11 cellular contexts compared by ENCODE assay signal in genomic region chr20:34065260-34065659, GRCh38. TPM values are rescaled to one million over a fixed set of nuclear protein-coding genes. Genes with fewer than 3 reads are reported as not detected.
DNase-seq lines count a peak whose midpoint lies in the region; ATAC-seq, FAIRE-seq and TF ChIP-seq lines count a peak whose summit lies in the region.
"Had no signal": no experiment of that assay in that cellular context is flagged by ENCODE, and none has a peak within 500 bp of the region (broad histone marks: within the 10 kb centered on the region; RNA-seq: fewer than 3 reads in every experiment).

No MANE protein-coding gene starts in this region.

- H3K4me3 ChIP-seq in astrocyte of the spinal cord (ENCODE audit: low read depth, low read length) (no peak overlapping the region), coronary artery (no peak overlapping the region)
- H3K4me3 ChIP-seq: colonic mucosa had no signal

- FAIRE-seq in H54 (lab: Jason Lieb, UNC), result no peak

- DNase-seq in A172 (ENCODE audit: low spot score) (peak; percentile 72), H54 (ENCODE audit: insufficient read length, low spot score) (peak; percentile 46), astrocyte of the spinal cord (ENCODE audit: low read depth, low spot score) (peak; percentile 45), kidney glomerular epithelial cell (lab: John Stamatoyannopoulos, UW) (peak; percentile 15), coronary artery (ENCODE audit: low spot score) (no peak), G401 (ENCODE audit: low spot score) (no peak)
- DNase-seq: colonic mucosa had no signal

- in situ Hi-C loops in astrocyte of the spinal cord (cut with HindIII; ENCODE audit: low sequenced_read_pairs) (no loop called here), G401 (cut with HindIII; ENCODE audit: low sequenced_read_pairs) (no loop called here)

- TF ChIP-seq POLR2A in H54 (IDR thresholded peaks at IDR 0.05; ENCODE audit: low read depth, low read length), result no peak

- TF ChIP-seq CTCF in astrocyte of the spinal cord (IDR thresholded peaks at IDR 0.05; ENCODE audit: low read depth, low read length), result no peak
- no peak for TF ChIP-seq CTCF in coronary artery (IDR thresholded peaks at IDR 0.05)

- no peak overlapping the region for H3K27ac ChIP-seq in coronary artery
- H3K27ac ChIP-seq: colonic mucosa, KMS-11, parathyroid adenoma had no signal

- no peak for ATAC-seq in HG03442 (IDR thresholded peaks at IDR 0.05; ENCODE audit: unreplicated experiment)
- no peak for ATAC-seq in HG02623 (IDR thresholded peaks at IDR 0.05; ENCODE audit: unreplicated experiment)

RNA-seq across cellular contexts. Expression of gene EIF2S2, which starts 46.8 kb away (rescaled TPM):
- 165 and 203 TPM in 2 replicates for total RNA-seq in A172 (2014; rRNA removed; shearing (Covaris generic))
- 158 and 221 TPM in 2 replicates for total RNA-seq in G401 (2014; rRNA removed; shearing (Covaris generic))

Comparison
In these comparisons a context has a peak if more than half of its experiments do, and no peak if none do; other contexts are left out.
1. DNase-seq: peak in A172 (single experiment), H54 (single experiment), astrocyte of the spinal cord (single experiment) and kidney glomerular epithelial cell (single experiment); none in coronary artery (single experiment) and G401 (single experiment).